In genomic region chr2:220104871-220105351, GRCh38 we compare ENCODE assay signal across 10 cellular contexts.
DNase-seq lines count a peak whose midpoint lies in the region; ATAC-seq, FAIRE-seq and TF ChIP-seq lines count a peak whose summit lies in the region.
"Had no signal": no experiment of that assay in that cellular context is flagged by ENCODE, and none has a peak within 500 bp of the region (broad histone marks: within the 10 kb centered on the region; RNA-seq: fewer than 3 reads in every experiment).

No MANE protein-coding gene starts in this region.

- DNase-seq in NCI-H82 (lab: John Stamatoyannopoulos, UW) (peak; percentile 59), NCI-H82 treated with DMSO at 0.1 percent for 48 hours (lab: John Stamatoyannopoulos, UW; ENCODE audit: unreplicated experiment) (no peak), SJSA1 (ENCODE audit: low read depth in 1 of 2, low spot score in 2 of 2) (peak; percentile 36 to 51), heart left ventricle (peak in 3 of 5 donors; percentile 15 to 44 (median 21)), testis (peak; percentile 60), NCI-H2081 (lab: John Stamatoyannopoulos, UW) (no peak), GM12891 (ENCODE audit: insufficient read length, low spot score) (no peak)
- DNase-seq in activated T-cell treated with anti-CD3 and anti-CD28 coated beads, Interleukin-2, amount 50 U/mL, for 72 hours, result no peak
- DNase-seq: activated CD4-positive, alpha-beta memory T cell treated with anti-CD3 and anti-CD28 coated beads for 36 hours; C1 segment of cervical spinal cord had no signal

- ATAC-seq in heart left ventricle, result peak; percentile 81 to 93 (median 88)
- ATAC-seq in activated T-cell treated with anti-CD3 and anti-CD28 coated beads, Interleukin-2, amount 50 U/mL, for 72 hours (replicated peaks in 1 of 2), result no peak

- H3K36me3 ChIP-seq in SJSA1 (no peaks in the 10 kb centered on the region), heart left ventricle (no peaks in the 10 kb centered on the region), testis (ENCODE audit: low read depth, missing control alignments) (no peaks in the 10 kb centered on the region)

- TF ChIP-seq POLR2A in heart left ventricle (IDR thresholded peaks at IDR 0.05) (no peak), testis (IDR thresholded peaks at IDR 0.05) (no peak), GM12891 (IDR thresholded peaks at IDR 0.05; ENCODE audit: low read depth, low read length) (no peak)

- no peaks in the 10 kb centered on the region for H3K9me3 Mint-ChIP-seq in activated T-cell treated with anti-CD3 and anti-CD28 coated beads, Interleukin-2, amount 50 U/mL, for 72 hours
- H3K9me3 Mint-ChIP-seq: activated CD4-positive, alpha-beta memory T cell treated with anti-CD3 and anti-CD28 coated beads for 36 hours had no signal

- no peaks in the 10 kb centered on the region for H3K4me1 Mint-ChIP-seq in activated T-cell treated with anti-CD3 and anti-CD28 coated beads, Interleukin-2, amount 50 U/mL, for 72 hours (ENCODE audit: low read depth)

- H3K9me3 ChIP-seq in SJSA1 (replicated peaks) (no peaks in the 10 kb centered on the region), heart left ventricle (no peaks in the 10 kb centered on the region), testis (no peaks in the 10 kb centered on the region)

- 20 to 32% (median 25%) methylated on average over 7 of the region's 7 CpGs for WGBS in heart left ventricle, 4 donors
- 58 to 71% methylated on average over 7 of the region's 7 CpGs for WGBS in testis, 2 donors

- H3K27me3 ChIP-seq in SJSA1 (replicated peaks) (no peaks in the 10 kb centered on the region), heart left ventricle (peaks cover 0 to 4% (median 0%) of the 10 kb centered on the region in 9 donors), testis (no peaks in the 10 kb centered on the region)

- H3K4me1 ChIP-seq in SJSA1 (replicated peaks) (no peaks in the 10 kb centered on the region), heart left ventricle (peaks cover 0 to 10% (median 1%) of the 10 kb centered on the region in 12 donors), testis (no peaks in the 10 kb centered on the region)

- H3K4me3 Mint-ChIP-seq in activated T-cell treated with anti-CD3 and anti-CD28 coated beads, Interleukin-2, amount 50 U/mL, for 72 hours, result no peak overlapping the region
- H3K4me3 Mint-ChIP-seq: activated CD4-positive, alpha-beta memory T cell treated with anti-CD3 and anti-CD28 coated beads for 36 hours had no signal

- no peak overlapping the region for H3K27ac Mint-ChIP-seq in activated T-cell treated with anti-CD3 and anti-CD28 coated beads, Interleukin-2, amount 50 U/mL, for 72 hours
- H3K27ac Mint-ChIP-seq: activated CD4-positive, alpha-beta memory T cell treated with anti-CD3 and anti-CD28 coated beads for 36 hours had no signal

- peak in 5 of 12 donors; percentile 16 to 38 (median 25) for TF ChIP-seq CTCF in heart left ventricle (IDR thresholded peaks at IDR 0.05)
- TF ChIP-seq CTCF in testis (IDR thresholded peaks at IDR 0.05), result no peak

- H3K4me3 ChIP-seq in SJSA1 (no peak overlapping the region), heart left ventricle (no peak overlapping the region), testis (no peak overlapping the region)

- no peaks in the 10 kb centered on the region for H3K27me3 Mint-ChIP-seq in activated T-cell treated with anti-CD3 and anti-CD28 coated beads, Interleukin-2, amount 50 U/mL, for 72 hours (ENCODE audit: low read depth)
- H3K27me3 Mint-ChIP-seq: activated CD4-positive, alpha-beta memory T cell treated with anti-CD3 and anti-CD28 coated beads for 36 hours had no signal

- no peak for FAIRE-seq in GM12891 (lab: Jason Lieb, UNC)

- no peak overlapping the region for H3K27ac ChIP-seq in SJSA1
- H3K27ac ChIP-seq in heart left ventricle, result no peak overlapping the region
- H3K27ac ChIP-seq in testis, result no peak overlapping the region

- no peaks in the 10 kb centered on the region for H3K36me3 Mint-ChIP-seq in activated T-cell treated with anti-CD3 and anti-CD28 coated beads, Interleukin-2, amount 50 U/mL, for 72 hours (ENCODE audit: insufficient read depth in 2 of 2)
- H3K36me3 Mint-ChIP-seq: activated CD4-positive, alpha-beta memory T cell treated with anti-CD3 and anti-CD28 coated beads for 36 hours had no signal

- intact Hi-C loops in heart left ventricle (cut with DNase I) (loop anchor here in 2 of 10 donors (5.0 to 10.0 kb wide), 2 partner anchors 1467 to 1470 kb away; partner anchors contain the start of gene EPHA4 (in 2 of the 2)), testis (cut with DNase I; ENCODE audit: low total_unique reads) (no loop called here)

TF ChIP-seq in GM12891, 5 proteins besides CTCF, POLR2A, EP300 and RAD21:
- TF ChIP-seq POLR2AphosphoS5 (IDR thresholded peaks at IDR 0.05; ENCODE audit: low read depth, low read length), result no peak
- no peak for TF ChIP-seq POU2F2 (IDR thresholded peaks at IDR 0.05; ENCODE audit: low read depth, low read length)
- no peak for TF ChIP-seq PAX5 (IDR thresholded peaks at IDR 0.05; ENCODE audit: insufficient read depth, low read length, severe bottlenecking)
- no peak for TF ChIP-seq SPI1 (IDR thresholded peaks at IDR 0.05; ENCODE audit: low read depth, low read length)
- TF ChIP-seq TAF1 (IDR thresholded peaks at IDR 0.05; ENCODE audit: low read depth, low read length), result no peak

Comparison
In these comparisons a context has a peak if more than half of its experiments do, and no peak if none do; other contexts are left out.
1. DNase-seq: peak in NCI-H82 (single experiment), SJSA1 (2 of 2), heart left ventricle (3 of 5) and testis (single experiment); none in NCI-H82 treated with DMSO at 0.1 percent for 48 hours (single experiment), activated T-cell treated with anti-CD3 and anti-CD28 coated beads, Interleukin-2, amount 50 U/mL, for 72 hours (0 of 2), NCI-H2081 (0 of 2) and GM12891 (single experiment).
2. ATAC-seq: peak in heart left ventricle (4 of 4); none in activated T-cell treated with anti-CD3 and anti-CD28 coated beads, Interleukin-2, amount 50 U/mL, for 72 hours (0 of 2).